27 cellular contexts compared by ENCODE assay signal in genomic region chr19:32150605-32151004, GRCh38.
"Had no signal": no experiment of that assay in that cellular context is flagged by ENCODE, and none has a peak within 500 bp of the region (broad histone marks: within the 10 kb centered on the region; RNA-seq: fewer than 3 reads in every experiment).

No MANE protein-coding gene starts in this region.

- H3K36me3 ChIP-seq: stomach, suprapubic skin, thoracic aorta, thyroid gland, tibial artery, tibial nerve, transverse colon, upper lobe of left lung, upper lobe of right lung, uterus, vagina had no signal

- FAIRE-seq: urothelium cell line had no signal

- ATAC-seq: stimulated activated effector memory CD8-positive, alpha-beta T cell treated with anti-CD3 and anti-CD28 coated beads, Interleukin-12 subunit alpha, Interleukin-12 subunit beta, amount 100 ng/mL, for 72 hours; stimulated activated memory B cell treated with anti-CD40 and anti-IgM and Interleukin-4, amounts not matched to agents 10 μg/mL and 1 μg/mL and 100 μg/mL, for 72 hours; stimulated activated naive B cell treated with anti-CD40 and anti-IgM and Interleukin-4, amounts not matched to agents 10 μg/mL and 1 μg/mL and 100 μg/mL, for 72 hours; stimulated activated naive CD8-positive, alpha-beta T cell treated with anti-CD3 and anti-CD28 coated beads, Interleukin-15, amount 100 ng/mL, for 72 hours; stimulated activated naive CD8-positive, alpha-beta T cell treated with anti-CD3 and anti-CD28 coated beads, Interleukin-15, Interleukin-2, amounts not matched to agents 100 U/mL and 50 U/mL, for 24 hours; upper lobe of right lung had no signal

- H3K4me1 ChIP-seq: stomach, suprapubic skin, testis, thyroid gland, tibial artery, tibial nerve, transverse colon, upper lobe of left lung, upper lobe of right lung, uterus, vagina had no signal

- H3K27ac ChIP-seq: stomach, suprapubic skin, testis, thoracic aorta, thyroid gland, tibial artery, tibial nerve, transverse colon, upper lobe of left lung, upper lobe of right lung, uterus, vagina had no signal

- H3K27me3 ChIP-seq: stomach, suprapubic skin, testis, thyroid gland, tibial artery, tibial nerve, transverse colon, upper lobe of left lung, upper lobe of right lung, uterus, vagina had no signal

- H3K9me3 ChIP-seq: testis, thyroid gland, uterus had no signal

- H3K4me3 ChIP-seq: stomach, suprapubic skin, testis, thoracic aorta, thyroid gland, tibial artery, tibial nerve, transverse colon, upper lobe of left lung, upper lobe of right lung, uterus, vagina had no signal

- DNase-seq: stimulated activated CD4-positive, alpha-beta T cell treated with anti-CD3 and anti-CD28 coated beads, Interleukin-2, amount 100 ng/mL, for 48 hours; stimulated activated CD4-positive, alpha-beta T cell treated with anti-CD3 and anti-CD28 coated beads, Interleukin-4, amount 100 ng/mL, for 1 hour; stimulated activated CD4-positive, alpha-beta T cell treated with anti-CD3 and anti-CD28 coated beads, Interleukin-4, amount 100 ng/mL, for 24 hours; stimulated activated CD4-positive, alpha-beta T cell treated with anti-CD3 and anti-CD28 coated beads, Interleukin-4, amount 100 ng/mL, for 4 hours; stimulated activated CD8-positive, alpha-beta memory T cell treated with anti-CD3 and anti-CD28 coated beads, Interleukin-4, amount 100 ng/mL, for 48 hours; stimulated activated naive B cell treated with anti-CD40 and anti-IgM and Interleukin-4, amounts not matched to agents 10 μg/mL and 1 μg/mL and 100 μg/mL, for 72 hours; stimulated activated naive CD4-positive, alpha-beta T cell; stimulated activated naive CD4-positive, alpha-beta T cell treated with Interleukin-2 at 50 U/mL for 16 hours; stimulated activated naive CD8-positive, alpha-beta T cell treated with anti-CD3 and anti-CD28 coated beads, Interleukin-15, amount 100 ng/mL, for 72 hours; stimulated activated naive CD8-positive, alpha-beta T cell treated with anti-CD3 and anti-CD28 coated beads, Interleukin-15, Interleukin-2, amounts not matched to agents 100 U/mL and 50 U/mL, for 24 hours; stomach; substantia nigra; testis; thyroid gland; tibial artery; transverse colon; trophoblast cell; upper lobe of left lung; upper lobe of right lung; uterus had no signal
